In the genomic region with DNA sequence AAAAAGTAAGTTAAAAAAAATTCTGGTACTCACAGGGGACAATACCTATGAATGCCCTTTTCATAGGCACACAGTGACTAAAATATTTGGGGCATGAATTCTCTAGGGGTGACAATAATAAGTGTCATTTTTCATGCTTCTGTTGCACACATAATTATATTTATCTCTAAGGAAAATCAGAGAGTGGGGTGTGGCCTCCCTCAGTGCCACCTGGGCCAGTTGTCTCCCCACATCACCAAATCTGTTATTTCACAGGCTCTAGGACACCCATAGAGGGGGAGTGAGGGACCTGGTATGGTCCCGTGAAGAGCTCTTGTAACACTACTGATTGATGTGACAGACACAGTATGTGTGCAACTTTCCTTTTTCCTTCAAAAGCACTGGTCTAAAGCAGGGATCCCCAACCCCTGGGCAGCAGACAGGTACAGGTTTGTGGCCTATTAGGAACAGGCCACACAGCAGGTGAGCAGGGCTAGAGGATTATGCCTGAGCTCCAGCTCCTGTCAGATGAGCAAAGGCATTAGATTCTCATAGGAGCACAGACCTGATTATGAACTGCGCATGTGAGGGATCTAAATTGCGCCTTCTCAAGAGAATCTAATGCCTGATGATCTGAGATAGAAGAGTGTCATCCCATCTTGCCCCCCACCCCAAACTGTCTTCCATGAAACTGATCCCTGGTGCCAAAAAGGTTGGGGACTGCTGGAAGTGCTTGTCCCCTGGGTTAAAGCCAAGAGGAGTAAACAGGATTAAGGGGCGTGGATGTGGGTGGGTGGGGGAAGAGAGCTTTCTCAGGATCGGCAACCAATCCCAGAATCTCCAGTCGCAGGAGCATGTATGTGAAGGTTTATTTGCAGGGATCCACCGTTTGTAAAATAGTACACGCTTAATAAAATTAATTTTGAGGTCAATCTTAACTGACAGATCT, we compare ENCODE assay signal across 8 cellular contexts. TPM values are rescaled to one million over a fixed set of nuclear protein-coding genes. Genes with fewer than 3 reads are reported as not detected.
DNase-seq lines count a peak whose midpoint lies in the region; ATAC-seq lines count a peak whose summit lies in the region.

No MANE protein-coding gene starts in this region.

- H3K4me1 ChIP-seq in stomach smooth muscle (ENCODE audit: control insufficient read depth, insufficient read depth, low read length), result no peaks in the 10 kb centered on the region

- H3K36me3 Mint-ChIP-seq in immature natural killer cell, result no peaks in the 10 kb centered on the region

- H3K4me3 Mint-ChIP-seq in immature natural killer cell, result peak overlapping the region; percentile 91 to 98 (median 97)

- no peaks in the 10 kb centered on the region for H3K9me3 ChIP-seq in stomach smooth muscle (ENCODE audit: control insufficient read depth in 2 of 2, low read length in 2 of 2)

- peaks cover 2 to 15% (median 10%) of the 10 kb centered on the region in 3 donors for H3K27me3 Mint-ChIP-seq in immature natural killer cell (ENCODE audit: low read depth in 3 of 3)

- peak overlapping the region; percentile 94 for H3K27ac ChIP-seq in stomach smooth muscle (ENCODE audit: low read length)

- peak overlapping the region; percentile 56 to 78 for H3K4me3 ChIP-seq in stomach smooth muscle (ENCODE audit: low read length in 2 of 2)

- H3K36me3 ChIP-seq in stomach smooth muscle (ENCODE audit: control insufficient read depth in 2 of 2, insufficient read depth in 2 of 2, low read length in 2 of 2), result no peaks in the 10 kb centered on the region

- peak overlapping the region; percentile 87 to 96 for H3K9ac ChIP-seq in stomach smooth muscle (ENCODE audit: low read length in 2 of 2)

- no peaks in the 10 kb centered on the region for H3K9me3 Mint-ChIP-seq in immature natural killer cell

- H3K27ac Mint-ChIP-seq in immature natural killer cell, result no peak overlapping the region

- DNase-seq in EL (peak; percentile 1), NCI-H1105 (lab: John Stamatoyannopoulos, UW) (peak; percentile 8), astrocyte of the hippocampus (ENCODE audit: low read depth, low spot score) (peak; percentile 3), immature natural killer cell (peak in 2 of 3 donors; percentile 2 to 10), SKM-1 treated with dmso at 0.1 percent for 144 hours (lab: John Stamatoyannopoulos, UW; ENCODE audit: unreplicated experiment) (no peak)

- H3K27me3 ChIP-seq in stomach smooth muscle (ENCODE audit: control insufficient read depth in 1 of 2, insufficient read depth in 2 of 2, low read length in 2 of 2), result no peaks in the 10 kb centered on the region

- peaks cover 22 to 25% of the 10 kb centered on the region in 2 donors for H3K4me1 Mint-ChIP-seq in immature natural killer cell

- ATAC-seq in HG02870 (IDR thresholded peaks at IDR 0.05; ENCODE audit: unreplicated experiment), result no peak
- no peak for ATAC-seq in GM19452 (IDR thresholded peaks at IDR 0.05; ENCODE audit: unreplicated experiment)

RNA-seq across cellular contexts. Expression of a gene that starts 0.8 kb away (rescaled TPM):
- 1 to 10 TPM in 2 of 3 donors, not detected in 1; 1.8 to 3.2 TPM for polyA plus RNA-seq in immature natural killer cell

RNA-seq across cellular contexts. Expression of a gene that starts 57.9 kb away (rescaled TPM):
- 10 to 100 TPM in 1 of 3 donors, 1 to 10 TPM in 2; 8.9 to 15.7 (median 9.8) TPM for polyA plus RNA-seq in immature natural killer cell
